Comparison of ENCODE assay signal across 17 cellular contexts in genomic region chr11:12797996-12798395, GRCh38.
DNase-seq lines count a peak whose midpoint lies in the region; ATAC-seq and TF ChIP-seq lines count a peak whose summit lies in the region.
"Had no signal": no experiment of that assay in that cellular context is flagged by ENCODE, and none has a peak within 500 bp of the region (broad histone marks: within the 10 kb centered on the region; RNA-seq: fewer than 3 reads in every experiment).

No MANE protein-coding gene starts in this region.

- no peak overlapping the region for H3K14ac ChIP-seq in trophoblast cell (ENCODE audit: low read length)

- H3K27me3 Mint-ChIP-seq in Caco-2 (ENCODE audit: insufficient read depth, unreplicated experiment) (no peaks in the 10 kb centered on the region), CD14-positive monocyte (ENCODE audit: low read depth in 3 of 3) (peaks cover 13 to 30% (median 14%) of the 10 kb centered on the region in 3 donors)

- POLR2A ChIA-PET in Caco-2 (lab: Charles Lee) = no interaction called here

- H2BK120ac ChIP-seq in trophoblast cell (ENCODE audit: insufficient read depth, low read length, poor library complexity) = no peak overlapping the region

- TF ChIP-seq CTCF in Caco-2 (IDR thresholded peaks at IDR 0.05; ENCODE audit: insufficient read depth in 1 of 2, low read depth in 1 of 2, low read length in 1 of 2, severe bottlenecking in 1 of 2, unreplicated experiment in 1 of 2) (no peak), brain microvascular endothelial cell (IDR thresholded peaks at IDR 0.05; ENCODE audit: low read depth, low read length, missing control alignments) (no peak), CD14-positive monocyte (IDR thresholded peaks at IDR 0.05) (no peak)

- CTCF ChIA-PET in Caco-2 (lab: Charles Lee) = no interaction called here

- H3K36me3 ChIP-seq in Caco-2 (ENCODE audit: control insufficient read depth, insufficient read depth, low read length) = no peaks in the 10 kb centered on the region
- peaks cover 13% of the 10 kb centered on the region for H3K36me3 ChIP-seq in brain microvascular endothelial cell (replicated peaks)
- peaks cover 2 to 13% of the 10 kb centered on the region in 2 experiments for H3K36me3 ChIP-seq in trophoblast cell (ENCODE audit: control insufficient read depth in 1 of 2, insufficient read depth in 2 of 2, low read length in 2 of 2)

- H3K36me3 Mint-ChIP-seq in Caco-2 (ENCODE audit: insufficient read depth, unreplicated experiment) = peaks cover 52% of the 10 kb centered on the region
- H3K36me3 Mint-ChIP-seq in CD14-positive monocyte = no peaks in the 10 kb centered on the region

- no peaks in the 10 kb centered on the region for H3K9me3 ChIP-seq in Caco-2
- H3K9me3 ChIP-seq in trophoblast cell (ENCODE audit: insufficient read depth, low read depth, low read length) = no peaks in the 10 kb centered on the region
- H3K9me3 ChIP-seq: MG63 had no signal

- intact Hi-C loops in Caco-2 (cut with micrococcal nuclease; ENCODE audit: unreplicated experiment) = no loop called here
- intact Hi-C loops in CD14-positive monocyte (cut with micrococcal nuclease) = no loop called here

- H2BK12ac ChIP-seq in trophoblast cell (ENCODE audit: low read length) = peak overlapping the region; percentile 67

- DNase-seq in Caco-2 = no peak
- DNase-seq in Jurkat, Clone E6-1 (ENCODE audit: low read depth, low spot score) = peak; percentile 21
- peak; percentile 32 for DNase-seq in brain microvascular endothelial cell
- DNase-seq in trophoblast cell = no peak
- DNase-seq in CD14-positive monocyte (ENCODE audit: low spot score) = no peak
- no peak for DNase-seq in NCI-H2029 (lab: John Stamatoyannopoulos, UW)
- no peak for DNase-seq in activated CD4-positive, alpha-beta T cell treated with anti-CD3 and anti-CD28 coated beads, Interleukin-2, amount 50 U/mL, for 1 hour
- DNase-seq: C1 segment of cervical spinal cord, HCEC 1CT, KG1, MG63, NCI-H187 treated with DMSO at 0.1 percent for 48 hours, NCI-H2171 treated with DMSO at 0.1 percent for 48 hours, NCI-H510A had no signal

- H2AFZ ChIP-seq in trophoblast cell (ENCODE audit: insufficient read depth, low read length, poor library complexity) = no peak overlapping the region

- H3K4me3 Mint-ChIP-seq in Caco-2 (ENCODE audit: unreplicated experiment) (no peak overlapping the region), CD14-positive monocyte (no peak overlapping the region)

- no peak overlapping the region for H4K12ac ChIP-seq in trophoblast cell (ENCODE audit: low read depth, low read length)

- no peak overlapping the region for H4K8ac ChIP-seq in trophoblast cell (ENCODE audit: low read depth, low read length)

- no peak overlapping the region for H2AK5ac ChIP-seq in trophoblast cell (ENCODE audit: low read length)

- H3K27ac Mint-ChIP-seq in Caco-2 (ENCODE audit: unreplicated experiment) = peak overlapping the region; percentile 98
- H3K27ac Mint-ChIP-seq in CD14-positive monocyte = no peak overlapping the region

- H3K23ac ChIP-seq in trophoblast cell (ENCODE audit: low read length) = no peak overlapping the region

- peaks cover 58% of the 10 kb centered on the region for H3K4me1 ChIP-seq in Caco-2
- H3K4me1 ChIP-seq in trophoblast cell (ENCODE audit: control insufficient read depth in 1 of 2, insufficient read depth in 2 of 2, low read length in 2 of 2) = peaks cover 25 to 35% of the 10 kb centered on the region in 2 experiments

- no peak overlapping the region for H3K9ac ChIP-seq in trophoblast cell (ENCODE audit: low read length)

- no peak overlapping the region for H4K91ac ChIP-seq in trophoblast cell (ENCODE audit: low read depth, low read length)

- no TSS peak for BruUV-seq in Caco-2 (replicated peaks; lab: Mats Ljungman, UMichigan)

- peaks cover 19% of the 10 kb centered on the region for H3K79me1 ChIP-seq in trophoblast cell (ENCODE audit: low read length)

- peaks cover 11% of the 10 kb centered on the region for H3K79me2 ChIP-seq in trophoblast cell (ENCODE audit: control insufficient read depth, insufficient read depth, low read length, poor library complexity)

- no peak for ATAC-seq in HG03432 (IDR thresholded peaks at IDR 0.05; ENCODE audit: unreplicated experiment)
- ATAC-seq: GM12878 had no signal

- H3K27ac ChIP-seq in brain microvascular endothelial cell (no peak overlapping the region), trophoblast cell (ENCODE audit: low read depth, low read length) (no peak overlapping the region)
- H3K27ac ChIP-seq: HL-60 had no signal

- peak overlapping the region; percentile 64 for H3K18ac ChIP-seq in trophoblast cell (ENCODE audit: low read length)

- peak overlapping the region; percentile 67 for H3K4ac ChIP-seq in trophoblast cell (ENCODE audit: low read depth, low read length)

- in situ Hi-C loops in brain microvascular endothelial cell (cut with HindIII; ENCODE audit: low pct_ligation_motif_present, low sequenced_read_pairs) = no loop called here

- H3K4me3 ChIP-seq in Caco-2 (ENCODE audit: low read depth, low read length) (no peak overlapping the region), brain microvascular endothelial cell (ENCODE audit: low read depth, low read length) (no peak overlapping the region), trophoblast cell (ENCODE audit: low read depth, low read length) (no peak overlapping the region)
- no peak overlapping the region for H3K4me3 ChIP-seq in Jurkat, Clone E6-1 (ENCODE audit: low read length)
- H3K4me3 ChIP-seq: GM12878, MG63 had no signal

- H3K9me3 Mint-ChIP-seq in Caco-2 (ENCODE audit: unreplicated experiment) (no peaks in the 10 kb centered on the region), CD14-positive monocyte (peaks cover 0 to 3% (median 0%) of the 10 kb centered on the region in 7 donors)

- H2BK5ac ChIP-seq in trophoblast cell (ENCODE audit: low read depth, low read length, poor library complexity) = no peak overlapping the region

- H3K27me3 ChIP-seq in Caco-2 (replicated peaks; ENCODE audit: control insufficient read depth, insufficient read depth, low read length) (no peaks in the 10 kb centered on the region), brain microvascular endothelial cell (replicated peaks) (no peaks in the 10 kb centered on the region), trophoblast cell (ENCODE audit: insufficient read depth, low read length) (no peaks in the 10 kb centered on the region)
- H3K27me3 ChIP-seq: MG63 had no signal

- no peak overlapping the region for H3K4me2 ChIP-seq in trophoblast cell (ENCODE audit: low read length)

- H3K4me1 Mint-ChIP-seq in Caco-2 (ENCODE audit: low read depth, unreplicated experiment) (peaks cover 52% of the 10 kb centered on the region), CD14-positive monocyte (no peaks in the 10 kb centered on the region)

- WGBS in trophoblast cell (ENCODE audit: extremely low coverage, insufficient coverage, insufficient read length) = no CpG with 5 or more reads among the region's 3 CpGs

Comparison
In these comparisons a context has a peak if more than half of its experiments do, and no peak if none do; other contexts are left out.
1. DNase-seq: peak in Jurkat, Clone E6-1 (single experiment) and brain microvascular endothelial cell (single experiment); none in Caco-2 (0 of 2), trophoblast cell (0 of 2), CD14-positive monocyte (single experiment), NCI-H2029 (single experiment) and activated CD4-positive, alpha-beta T cell treated with anti-CD3 and anti-CD28 coated beads, Interleukin-2, amount 50 U/mL, for 1 hour (single experiment).